Comparison of ENCODE assay signal across 13 cellular contexts in genomic region chr6:10381133-10381829, GRCh38. TPM values are rescaled to one million over a fixed set of nuclear protein-coding genes. Genes with fewer than 3 reads are reported as not detected.
DNase-seq lines count a peak whose midpoint lies in the region; ATAC-seq, FAIRE-seq and TF ChIP-seq lines count a peak whose summit lies in the region.
"Had no signal": no experiment of that assay in that cellular context is flagged by ENCODE, and none has a peak within 500 bp of the region (broad histone marks: within the 10 kb centered on the region; RNA-seq: fewer than 3 reads in every experiment).

No MANE protein-coding gene starts in this region.

- intact Hi-C loops in activated CD8-positive, alpha-beta T cell treated with anti-CD3 and anti-CD28 coated beads for 36 hours (cut with micrococcal nuclease), result no loop called here

- no peak overlapping the region for H3K4me3 Mint-ChIP-seq in activated CD8-positive, alpha-beta T cell treated with anti-CD3 and anti-CD28 coated beads for 36 hours
- H3K4me3 Mint-ChIP-seq in activated CD8-positive, alpha-beta T cell treated with anti-CD3 and anti-CD28 coated beads, Interleukin-2, amount 10 ng/mL, durations not matched to agents 7 days and 5 days, result no peak overlapping the region
- H3K4me3 Mint-ChIP-seq in glutamatergic neuron (ENCODE audit: unreplicated experiment), result no peak overlapping the region

- DNase-seq in activated CD8-positive, alpha-beta T cell treated with anti-CD3 and anti-CD28 coated beads for 36 hours, result peak; percentile 33
- DNase-seq in activated CD8-positive, alpha-beta T cell treated with anti-CD3 and anti-CD28 coated beads, Interleukin-2, amount 10 ng/mL, durations not matched to agents 7 days and 5 days, result no peak
- DNase-seq in NCI-H524 treated with DMSO at 0.1 percent for 48 hours (lab: John Stamatoyannopoulos, UW) (peak; percentile 2), glutamatergic neuron (peak; percentile 40), GM12892 (ENCODE audit: insufficient read length) (no peak)
- no peak for DNase-seq in stimulated activated naive CD8-positive, alpha-beta T cell treated with anti-CD3 and anti-CD28 coated beads, Interleukin-15, Interleukin-2, amounts not matched to agents 100 U/mL and 50 U/mL, for 24 hours
- DNase-seq: activated CD4-positive, CD25-positive, alpha-beta regulatory T cell; NCI-H1694 treated with DMSO at 0.1 percent for 48 hours; occipital lobe; RPMI8226 had no signal

- POLR2A ChIA-PET in activated CD8-positive, alpha-beta T cell treated with anti-CD3 and anti-CD28 coated beads for 36 hours (lab: Charles Lee), result interaction anchor here (0.8 kb wide), 1 partner anchor 41 kb away, joined by 3 read pairs; no protein-coding TSS in a partner anchor
- POLR2A ChIA-PET in activated CD8-positive, alpha-beta T cell treated with anti-CD3 and anti-CD28 coated beads, Interleukin-2, amount 10 ng/mL, durations not matched to agents 7 days and 5 days (lab: Charles Lee), result interaction anchor here (0.6 kb wide), 1 partner anchor 41 kb away, joined by 4 read pairs; no protein-coding TSS in a partner anchor

- H3K4me1 Mint-ChIP-seq in activated CD8-positive, alpha-beta T cell treated with anti-CD3 and anti-CD28 coated beads for 36 hours (ENCODE audit: low read depth), result peaks cover 6% of the 10 kb centered on the region
- H3K4me1 Mint-ChIP-seq in activated CD8-positive, alpha-beta T cell treated with anti-CD3 and anti-CD28 coated beads, Interleukin-2, amount 10 ng/mL, durations not matched to agents 7 days and 5 days (ENCODE audit: low read depth), result peaks cover 4% of the 10 kb centered on the region
- H3K4me1 Mint-ChIP-seq in glutamatergic neuron (ENCODE audit: low read depth, unreplicated experiment), result peaks cover 12% of the 10 kb centered on the region

- no peak for TF ChIP-seq CTCF in activated CD8-positive, alpha-beta T cell treated with anti-CD3 and anti-CD28 coated beads for 36 hours (IDR thresholded peaks at IDR 0.05)
- TF ChIP-seq CTCF in glutamatergic neuron (IDR thresholded peaks at IDR 0.05; ENCODE audit: partially characterized antibody, unreplicated experiment), result no peak

- H3K27me3 Mint-ChIP-seq in activated CD8-positive, alpha-beta T cell treated with anti-CD3 and anti-CD28 coated beads for 36 hours, result peaks cover 66% of the 10 kb centered on the region
- peaks cover 52% of the 10 kb centered on the region for H3K27me3 Mint-ChIP-seq in activated CD8-positive, alpha-beta T cell treated with anti-CD3 and anti-CD28 coated beads, Interleukin-2, amount 10 ng/mL, durations not matched to agents 7 days and 5 days (ENCODE audit: low read depth)
- H3K27me3 Mint-ChIP-seq in glutamatergic neuron (ENCODE audit: unreplicated experiment), result peaks cover 37% of the 10 kb centered on the region

- no peak for FAIRE-seq in GM12892 (lab: Jason Lieb, UNC)
- FAIRE-seq: keratinocyte had no signal

- no peak for TF ChIP-seq POLR2A in GM12892 (IDR thresholded peaks at IDR 0.05; ENCODE audit: low read depth, low read length)

- peaks cover 8% of the 10 kb centered on the region for H3K36me3 Mint-ChIP-seq in activated CD8-positive, alpha-beta T cell treated with anti-CD3 and anti-CD28 coated beads for 36 hours (ENCODE audit: low read depth)
- peaks cover 11% of the 10 kb centered on the region for H3K36me3 Mint-ChIP-seq in activated CD8-positive, alpha-beta T cell treated with anti-CD3 and anti-CD28 coated beads, Interleukin-2, amount 10 ng/mL, durations not matched to agents 7 days and 5 days (ENCODE audit: low read depth)
- H3K36me3 Mint-ChIP-seq in glutamatergic neuron (ENCODE audit: unreplicated experiment), result no peaks in the 10 kb centered on the region

- peak; percentile 27 for ATAC-seq in activated CD8-positive, alpha-beta T cell treated with anti-CD3 and anti-CD28 coated beads for 36 hours
- no peak for ATAC-seq in activated CD8-positive, alpha-beta T cell treated with anti-CD3 and anti-CD28 coated beads, Interleukin-2, amount 10 ng/mL, durations not matched to agents 7 days and 5 days
- ATAC-seq in stimulated activated naive CD8-positive, alpha-beta T cell treated with anti-CD3 and anti-CD28 coated beads, Interleukin-15, Interleukin-2, amounts not matched to agents 100 U/mL and 50 U/mL, for 24 hours, result peak; percentile 28
- no peak for ATAC-seq in GM19467 (IDR thresholded peaks at IDR 0.05; ENCODE audit: unreplicated experiment)
- no peak for ATAC-seq in GM21526 (IDR thresholded peaks at IDR 0.05; ENCODE audit: low FRiP score, unreplicated experiment)

- H3K27ac Mint-ChIP-seq in activated CD8-positive, alpha-beta T cell treated with anti-CD3 and anti-CD28 coated beads for 36 hours, result no peak overlapping the region
- no peak overlapping the region for H3K27ac Mint-ChIP-seq in activated CD8-positive, alpha-beta T cell treated with anti-CD3 and anti-CD28 coated beads, Interleukin-2, amount 10 ng/mL, durations not matched to agents 7 days and 5 days
- H3K27ac Mint-ChIP-seq in glutamatergic neuron (ENCODE audit: unreplicated experiment), result no peak overlapping the region

- H3K9me3 Mint-ChIP-seq in activated CD8-positive, alpha-beta T cell treated with anti-CD3 and anti-CD28 coated beads for 36 hours, result peaks cover 8% of the 10 kb centered on the region
- H3K9me3 Mint-ChIP-seq in activated CD8-positive, alpha-beta T cell treated with anti-CD3 and anti-CD28 coated beads, Interleukin-2, amount 10 ng/mL, durations not matched to agents 7 days and 5 days (ENCODE audit: insufficient read depth), result peaks cover 7% of the 10 kb centered on the region
- H3K9me3 Mint-ChIP-seq in glutamatergic neuron (ENCODE audit: unreplicated experiment), result peaks cover 12% of the 10 kb centered on the region

- CTCF ChIA-PET in activated CD8-positive, alpha-beta T cell treated with anti-CD3 and anti-CD28 coated beads for 36 hours (lab: Charles Lee), result interaction anchor here (0.6 kb wide), 1 partner anchor 509 kb away, joined by 4 read pairs; no protein-coding TSS in a partner anchor
- CTCF ChIA-PET in activated CD8-positive, alpha-beta T cell treated with anti-CD3 and anti-CD28 coated beads, Interleukin-2, amount 10 ng/mL, durations not matched to agents 7 days and 5 days (lab: Charles Lee), result interaction anchor here (0.6 to 1.9 kb wide), 2 partner anchors 33 to 40 kb away, joined by 3 to 7 read pairs; no protein-coding TSS in a partner anchor

RNA-seq across cellular contexts. Expression of gene TFAP2A, which starts 33.6 kb away (rescaled TPM):
- total RNA-seq in activated CD8-positive, alpha-beta T cell treated with anti-CD3 and anti-CD28 coated beads for 36 hours, result not detected
- total RNA-seq in activated CD8-positive, alpha-beta T cell treated with anti-CD3 and anti-CD28 coated beads, Interleukin-2, amount 10 ng/mL, durations not matched to agents 7 days and 5 days, result not detected
- 0.32 TPM for total RNA-seq in glutamatergic neuron (ENCODE audit: unreplicated experiment)
- 1.5 TPM for polyA plus RNA-seq in GM12892 (2012; ENCODE audit: missing spikeins)
- total RNA-seq: occipital lobe had no signal

Comparison
In these comparisons a context has a peak if more than half of its experiments do, and no peak if none do; other contexts are left out.
1. ATAC-seq: peak in activated CD8-positive, alpha-beta T cell treated with anti-CD3 and anti-CD28 coated beads for 36 hours (single experiment) and stimulated activated naive CD8-positive, alpha-beta T cell treated with anti-CD3 and anti-CD28 coated beads, Interleukin-15, Interleukin-2, amounts not matched to agents 100 U/mL and 50 U/mL, for 24 hours (single experiment); none in activated CD8-positive, alpha-beta T cell treated with anti-CD3 and anti-CD28 coated beads, Interleukin-2, amount 10 ng/mL, durations not matched to agents 7 days and 5 days (single experiment), GM19467 (single experiment) and GM21526 (single experiment).
2. DNase-seq: peak in activated CD8-positive, alpha-beta T cell treated with anti-CD3 and anti-CD28 coated beads for 36 hours (single experiment), NCI-H524 treated with DMSO at 0.1 percent for 48 hours (single experiment) and glutamatergic neuron (single experiment); none in activated CD8-positive, alpha-beta T cell treated with anti-CD3 and anti-CD28 coated beads, Interleukin-2, amount 10 ng/mL, durations not matched to agents 7 days and 5 days (single experiment), stimulated activated naive CD8-positive, alpha-beta T cell treated with anti-CD3 and anti-CD28 coated beads, Interleukin-15, Interleukin-2, amounts not matched to agents 100 U/mL and 50 U/mL, for 24 hours (single experiment) and GM12892 (single experiment).